ENCODE assay signal across 27 cellular contexts in genomic region chr3:197104738-197105137, GRCh38.
"Had no signal": no experiment of that assay in that cellular context is flagged by ENCODE, and none has a peak within 500 bp of the region (broad histone marks: within the 10 kb centered on the region; RNA-seq: fewer than 3 reads in every experiment).

No MANE protein-coding gene starts in this region.

- H3K4me2 ChIP-seq: SK-N-SH had no signal

- H3K9ac ChIP-seq: SK-N-SH had no signal

- H3K4me3 ChIP-seq: SJCRH30 had no signal

- H3K27ac ChIP-seq: SJCRH30, VCaP had no signal

- DNase-seq: activated CD4-positive, alpha-beta memory T cell treated with anti-CD3 and anti-CD28 coated beads, Interleukin-2, amount 10 ng/mL, durations not matched to agents 7 days and 5 days; activated CD4-positive, alpha-beta T cell treated with anti-CD3 and anti-CD28 coated beads for 36 hours; activated CD4-positive, alpha-beta T cell treated with anti-CD3 and anti-CD28 coated beads, Interleukin-2, amount 50 U/mL, for 1 hour; activated gamma-delta T cell treated with Interleukin-2 at 50 U/mL for 16 hours; activated naive CD4-positive, alpha-beta T cell treated with anti-CD3 and anti-CD28 coated beads, Interleukin-2, amount 10 ng/mL, durations not matched to agents 7 days and 5 days; activated naive CD8-positive, alpha-beta T cell treated with anti-CD3 and anti-CD28 coated beads for 36 hours; activated T-cell treated with anti-CD3 and anti-CD28 coated beads for 4 hours; activated T-cell treated with anti-CD3 and anti-CD28 coated beads, Interleukin-2, amount 50 U/mL, for 48 hours; aorta; central memory CD4-positive, alpha-beta T cell; NCI-H1048; NCI-H1417; NCI-H1930; NCI-H2171; NCI-H2227 treated with DMSO at 0.1 percent for 48 hours; NCI-H446 treated with DMSO at 0.1 percent for 48 hours; NCI-H524 treated with DMSO at 0.1 percent for 48 hours; NCI-H748 treated with DMSO at 0.1 percent for 48 hours; OCI-M1; RPMI8226; SJCRH30; SK-N-SH; T-helper 1 cell had no signal

- H3K9me3 ChIP-seq: SJCRH30, SK-N-SH had no signal

- ATAC-seq: activated CD4-positive, alpha-beta T cell treated with anti-CD3 and anti-CD28 coated beads for 36 hours; activated T-helper 17 cell treated with anti-CD3 and anti-CD28 coated beads, Interleukin-2, amount 50 U/mL, for 72 hours; Panc1; Right ventricle myocardium inferior had no signal

- H3K27me3 ChIP-seq: SJCRH30 had no signal
